In the genomic region with DNA sequence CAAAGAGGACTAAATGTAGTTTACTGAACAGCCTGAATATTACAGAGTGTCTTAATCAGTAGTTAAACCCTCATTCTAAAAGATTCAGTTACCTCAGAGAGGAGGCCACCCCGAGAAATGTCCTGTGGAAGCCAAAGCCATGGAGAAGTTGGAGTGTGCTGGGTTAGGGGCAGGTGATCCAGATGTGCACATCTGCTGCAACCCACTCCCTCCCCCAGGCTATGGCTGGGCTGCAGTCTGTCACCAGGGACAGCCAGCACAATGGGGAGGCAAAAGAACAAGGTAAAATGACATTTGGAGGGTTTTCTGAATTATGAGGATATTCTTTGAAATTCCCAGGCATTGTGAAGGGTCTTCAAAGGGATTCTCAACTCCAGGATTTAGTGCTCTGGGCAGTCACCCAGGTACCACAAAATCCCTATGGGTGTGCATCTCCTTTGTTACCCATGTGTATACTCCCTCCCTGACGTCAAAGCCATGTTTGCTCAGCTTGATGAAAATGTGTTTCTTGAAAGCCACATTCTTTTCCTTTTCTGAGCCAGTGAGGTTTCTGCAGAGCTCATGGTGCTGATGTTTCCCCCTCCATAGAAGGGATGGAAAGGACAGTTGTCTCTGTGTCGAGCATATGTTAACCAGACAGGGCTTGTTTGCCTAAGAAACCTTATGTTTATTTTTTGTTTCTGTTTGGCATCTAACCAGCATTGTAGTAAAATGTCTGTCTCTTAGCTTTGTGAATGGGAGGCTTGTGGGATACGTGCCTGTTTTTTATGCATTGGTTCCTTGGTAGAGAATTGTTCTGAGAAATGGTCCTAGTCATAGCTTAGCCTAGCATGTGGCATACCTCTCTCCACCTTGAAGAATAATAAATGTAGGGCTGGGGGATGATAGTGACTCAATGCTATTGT, we compare ENCODE assay signal across 25 cellular contexts.
DNase-seq lines count a peak whose midpoint lies in the region; ATAC-seq and TF ChIP-seq lines count a peak whose summit lies in the region.
"Had no signal": no experiment of that assay in that cellular context is flagged by ENCODE, and none has a peak within 500 bp of the region (broad histone marks: within the 10 kb centered on the region; RNA-seq: fewer than 3 reads in every experiment).

No MANE protein-coding gene starts in this region.

- no peak for ATAC-seq in HG03565 (IDR thresholded peaks at IDR 0.05; ENCODE audit: unreplicated experiment)
- ATAC-seq: activated CD8-positive, alpha-beta memory T cell treated with anti-CD3 and anti-CD28 coated beads, Interleukin-2, amount 10 ng/mL, durations not matched to agents 7 days and 5 days; left ventricle myocardium superior; natural killer cell; pancreas; right cardiac atrium had no signal

- DNase-seq in COR-L47 (lab: John Stamatoyannopoulos, UW) = peak; percentile 6
- DNase-seq in LNCaP clone FGC (ENCODE audit: low read depth) = peak; percentile 17
- DNase-seq in brain pericyte (ENCODE audit: low read depth, low spot score) = peak; percentile 67
- peak; percentile 47 to 64 for DNase-seq in foreskin fibroblast
- DNase-seq in HK-2 (ENCODE audit: unreplicated experiment) = no peak
- no peak for DNase-seq in cerebellar cortex (ENCODE audit: low spot score)
- no peak for DNase-seq in NCI-H128 (lab: John Stamatoyannopoulos, UW; ENCODE audit: unreplicated experiment)
- DNase-seq: activated CD4-positive, alpha-beta T cell treated with anti-CD3 and anti-CD28 coated beads, Interleukin-2, amount 10 ng/mL, durations not matched to agents 24 days and 14 days; activated CD8-positive, alpha-beta memory T cell treated with anti-CD3 and anti-CD28 coated beads, Interleukin-2, amount 10 ng/mL, durations not matched to agents 7 days and 5 days; aorta; GOT3; left ventricle myocardium superior; midbrain; natural killer cell; NCI-H1694 treated with DMSO at 0.1 percent for 48 hours; NCI-H345; pancreas; Peyer's patch; right cardiac atrium; SK-N-SH; stimulated activated CD4-positive, alpha-beta T cell treated with anti-CD3 and anti-CD28 coated beads, Interleukin-15, amount 100 ng/mL, for 24 hours; stimulated activated CD8-positive, alpha-beta memory T cell treated with anti-CD3 and anti-CD28 coated beads, Interleukin-4, amount 100 ng/mL, for 48 hours; T-helper 2 cell; upper lobe of left lung had no signal

- TF ChIP-seq CTCF in LNCaP clone FGC (IDR thresholded peaks at IDR 0.05; ENCODE audit: control insufficient read depth, extremely low read depth, insufficient read depth) (no peak), foreskin fibroblast (IDR thresholded peaks at IDR 0.05; ENCODE audit: low read depth, low read length) (no peak)

- H3K4me3 ChIP-seq in LNCaP clone FGC (ENCODE audit: low read depth, low read length) (no peak overlapping the region), foreskin fibroblast (ENCODE audit: low read depth in 1 of 2, low read length in 2 of 2) (no peak overlapping the region)
- H3K4me3 ChIP-seq: pancreas, Peyer's patch, upper lobe of left lung had no signal

Comparison
In these comparisons a context has a peak if more than half of its experiments do, and no peak if none do; other contexts are left out.
1. DNase-seq: peak in COR-L47 (single experiment), LNCaP clone FGC (single experiment), brain pericyte (single experiment) and foreskin fibroblast (2 of 2); none in HK-2 (single experiment), cerebellar cortex (single experiment) and NCI-H128 (single experiment).